In the genomic region with DNA sequence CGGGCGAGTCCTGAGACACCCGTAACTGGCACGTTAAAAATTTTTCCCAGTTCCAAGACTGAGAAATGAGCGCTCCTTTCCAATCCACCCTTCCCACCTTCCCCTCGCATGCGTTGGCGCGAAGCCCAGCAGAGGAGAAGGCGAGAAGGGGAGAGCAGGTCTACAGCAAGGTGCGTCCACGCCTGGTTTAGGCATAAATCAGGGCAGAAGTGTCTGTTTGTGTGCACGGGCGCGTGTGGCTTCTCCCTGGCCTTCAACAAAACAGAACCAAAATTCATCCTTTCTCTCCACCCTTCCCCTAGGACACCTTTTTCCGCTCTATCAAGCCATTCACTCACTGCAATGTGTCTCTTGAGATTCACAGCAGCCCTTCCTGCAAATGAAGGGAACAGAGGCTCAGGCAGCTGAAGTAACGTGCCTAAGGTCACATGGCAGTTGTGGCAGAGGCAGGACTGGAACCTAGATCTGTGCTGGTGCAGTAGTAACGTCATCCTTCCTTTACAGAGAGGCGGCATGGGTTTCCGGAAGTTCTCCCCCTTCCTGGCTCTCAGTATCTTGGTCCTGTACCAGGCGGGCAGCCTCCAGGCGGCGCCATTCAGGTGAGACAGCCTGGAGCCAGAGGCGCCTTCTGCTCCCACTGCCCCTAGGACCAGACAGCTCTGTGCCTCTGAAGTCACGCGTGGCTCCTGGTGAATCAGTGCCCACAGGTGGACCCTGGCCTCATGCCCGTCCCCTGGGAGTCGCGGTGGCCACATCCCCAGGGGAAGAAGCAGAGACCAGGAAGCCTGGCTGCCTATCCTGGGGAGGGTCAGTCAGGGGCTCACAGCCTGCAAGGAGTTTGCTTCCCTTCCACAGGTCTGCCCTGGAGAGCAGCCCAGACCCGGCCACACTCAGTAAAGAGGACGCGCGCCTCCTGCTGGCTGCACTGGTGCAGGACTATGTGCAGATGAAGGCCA, we compare ENCODE assay signal across 8 cellular contexts. TPM values are rescaled to one million over a fixed set of nuclear protein-coding genes. Genes with fewer than 3 reads are reported as not detected.
DNase-seq lines count a peak whose midpoint lies in the region; ATAC-seq and TF ChIP-seq lines count a peak whose summit lies in the region.

No MANE protein-coding gene starts in this region.

- no peaks in the 10 kb centered on the region for H4K20me1 ChIP-seq in GM23338 (replicated peaks; ENCODE audit: insufficient read depth)

- DNase-seq in Daoy (ENCODE audit: low read depth) (peak; percentile 78), GM23338 (ENCODE audit: low spot score) (peak; percentile 93), LHCN-M2 (ENCODE audit: low read depth) (peak; percentile 62), RWPE1 (ENCODE audit: low spot score) (peak; percentile 20), nucleus accumbens (lab: John Stamatoyannopoulos, UW) (peak in 47 of 56 donors; percentile 6 to 83 (median 35)), superior temporal gyrus (ENCODE audit: extremely low spot score) (peak; percentile 76)
- peak; percentile 74 for DNase-seq in activated T-helper 9 cell treated with anti-CD3 and anti-CD28 coated beads, Interleukin-2, amount 50 U/mL, for 16 hours (ENCODE audit: low read depth)

- ATAC-seq in GM23338 (peak; percentile 89), gastroesophageal sphincter (peak; percentile 67)

- H3K36me3 Mint-ChIP-seq in GM23338 (ENCODE audit: low read depth), result peaks cover 17% of the 10 kb centered on the region

- H3K4me2 ChIP-seq in GM23338, result peak overlapping the region; percentile 92

- TF ChIP-seq CTCF in GM23338 (conservative IDR thresholded peaks at IDR 0.05; ENCODE audit: low read depth in 2 of 2) (peak; percentile 72 to 92), RWPE1 (conservative IDR thresholded peaks at IDR 0.05; ENCODE audit: low read depth) (peak; percentile 28; the same call in 1 of the 2 replicates), gastroesophageal sphincter (IDR thresholded peaks at IDR 0.05) (peak in 3 of 4 experiments; percentile 54 to 79 (median 59))

- no peaks in the 10 kb centered on the region for H3K36me3 ChIP-seq in GM23338 (ENCODE audit: insufficient read depth)
- no peaks in the 10 kb centered on the region for H3K36me3 ChIP-seq in gastroesophageal sphincter

- CTCF ChIA-PET in RWPE1 (lab: Yijun Ruan, JAX), result interaction anchor here (0.6 to 2.3 kb wide), 11 partner anchors 16 to 559 kb away, joined by 3 to 9 read pairs (median 3); no protein-coding TSS in a partner anchor

- H2AFZ ChIP-seq in GM23338, result peak overlapping the region; percentile 95

- H3K9me2 ChIP-seq in GM23338 (ENCODE audit: insufficient read depth), result no peaks in the 10 kb centered on the region; the same call in 1 of the 2 replicates

- peaks cover 23% of the 10 kb centered on the region for H3K9me3 Mint-ChIP-seq in GM23338

- H3K27me3 Mint-ChIP-seq in GM23338 (ENCODE audit: insufficient read depth, low read depth, poor library complexity), result peaks cover 30% of the 10 kb centered on the region

- peaks cover 0 to 9% (median 0%) of the 10 kb centered on the region in 3 donors for H3K9me3 ChIP-seq in gastroesophageal sphincter

- H3K27ac Mint-ChIP-seq in GM23338, result no peak overlapping the region

- H3K79me2 ChIP-seq in GM23338 (replicated peaks; ENCODE audit: insufficient read depth), result no peaks in the 10 kb centered on the region

- WGBS in gastroesophageal sphincter (ENCODE audit: low coverage in 1 of 2), 2 donors, result 2 to 23% methylated on average over 9 to 10 of the region's 33 CpGs

- H3K4me3 Mint-ChIP-seq in GM23338, result peak overlapping the region; percentile 84

- no peaks in the 10 kb centered on the region for H3F3A ChIP-seq in GM23338 (replicated peaks; ENCODE audit: low read depth)

- POLR2A ChIA-PET in RWPE1 (lab: Yijun Ruan, JAX; ENCODE audit: low non-redundant PET), result no interaction called here

- H3K27me3 ChIP-seq in GM23338 (ENCODE audit: insufficient read depth), result peaks cover 34% of the 10 kb centered on the region
- H3K27me3 ChIP-seq in gastroesophageal sphincter, result peaks cover 59% of the 10 kb centered on the region

- peaks cover 11% of the 10 kb centered on the region for H3K4me1 Mint-ChIP-seq in GM23338

- H3K27ac ChIP-seq in GM23338 (ENCODE audit: low read depth) (no peak overlapping the region), RWPE1 (no peak overlapping the region), gastroesophageal sphincter (no peak overlapping the region)

- H3K4me3 ChIP-seq in GM23338, result peak overlapping the region; percentile 82
- H3K4me3 ChIP-seq in gastroesophageal sphincter, result peak overlapping the region in 1 of 2 donors; percentile 43

- TF ChIP-seq POLR2A in gastroesophageal sphincter (IDR thresholded peaks at IDR 0.05), result no peak

- TF ChIP-seq EP300 in gastroesophageal sphincter (IDR thresholded peaks at IDR 0.05), result no peak

- H3K4me1 ChIP-seq in GM23338 (ENCODE audit: insufficient read depth), result peaks cover 9% of the 10 kb centered on the region; the same call in 1 of the 2 replicates
- H3K4me1 ChIP-seq in gastroesophageal sphincter, result peaks cover 0 to 23% (median 20%) of the 10 kb centered on the region in 3 donors

TF ChIP-seq in GM23338, 12 proteins besides CTCF, POLR2A, EP300 and RAD21 (continues in another document):
- TF ChIP-seq NANOG (IDR thresholded peaks at IDR 0.05; ENCODE audit: borderline replicate concordance) (no peak), EZH2phosphoT487 (IDR thresholded peaks at IDR 0.05; ENCODE audit: unreplicated experiment) (no peak), ZNF331 (CRISPR knock-in tag; IDR thresholded peaks at IDR 0.05; ENCODE audit: low read depth) (no peak), ZNF114 (CRISPR knock-in tag; IDR thresholded peaks at IDR 0.05) (peak; percentile 19; the same call in 1 of the 2 replicates)
- TF ChIP-seq, protein P1, sequence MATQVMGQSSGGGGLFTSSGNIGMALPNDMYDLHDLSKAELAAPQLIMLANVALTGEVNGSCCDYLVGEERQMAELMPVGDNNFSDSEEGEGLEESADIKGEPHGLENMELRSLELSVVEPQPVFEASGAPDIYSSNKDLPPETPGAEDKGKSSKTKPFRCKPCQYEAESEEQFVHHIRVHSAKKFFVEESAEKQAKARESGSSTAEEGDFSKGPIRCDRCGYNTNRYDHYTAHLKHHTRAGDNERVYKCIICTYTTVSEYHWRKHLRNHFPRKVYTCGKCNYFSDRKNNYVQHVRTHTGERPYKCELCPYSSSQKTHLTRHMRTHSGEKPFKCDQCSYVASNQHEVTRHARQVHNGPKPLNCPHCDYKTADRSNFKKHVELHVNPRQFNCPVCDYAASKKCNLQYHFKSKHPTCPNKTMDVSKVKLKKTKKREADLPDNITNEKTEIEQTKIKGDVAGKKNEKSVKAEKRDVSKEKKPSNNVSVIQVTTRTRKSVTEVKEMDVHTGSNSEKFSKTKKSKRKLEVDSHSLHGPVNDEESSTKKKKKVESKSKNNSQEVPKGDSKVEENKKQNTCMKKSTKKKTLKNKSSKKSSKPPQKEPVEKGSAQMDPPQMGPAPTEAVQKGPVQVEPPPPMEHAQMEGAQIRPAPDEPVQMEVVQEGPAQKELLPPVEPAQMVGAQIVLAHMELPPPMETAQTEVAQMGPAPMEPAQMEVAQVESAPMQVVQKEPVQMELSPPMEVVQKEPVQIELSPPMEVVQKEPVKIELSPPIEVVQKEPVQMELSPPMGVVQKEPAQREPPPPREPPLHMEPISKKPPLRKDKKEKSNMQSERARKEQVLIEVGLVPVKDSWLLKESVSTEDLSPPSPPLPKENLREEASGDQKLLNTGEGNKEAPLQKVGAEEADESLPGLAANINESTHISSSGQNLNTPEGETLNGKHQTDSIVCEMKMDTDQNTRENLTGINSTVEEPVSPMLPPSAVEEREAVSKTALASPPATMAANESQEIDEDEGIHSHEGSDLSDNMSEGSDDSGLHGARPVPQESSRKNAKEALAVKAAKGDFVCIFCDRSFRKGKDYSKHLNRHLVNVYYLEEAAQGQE (IDR thresholded peaks at IDR 0.05; ENCODE audit: unreplicated experiment), result no peak

RNA-seq across cellular contexts. Expression of gene CALCB, which starts 1.1 kb away (rescaled TPM):
- not detected in 2 replicates for total RNA-seq in Daoy (2014; rRNA removed; shearing (Covaris generic))
- 7.4 and 7.9 TPM in 2 replicates for total RNA-seq in GM23338 (2014; rRNA removed; shearing (Covaris generic))
- polyA plus RNA-seq in GM23338 (2016; fragmentation: Nextera tagmentation; extraction: Ambion mirVana), result 9.2 and 9.5 TPM in 2 replicates
- total RNA-seq in LHCN-M2 (2014; rRNA removed), result not detected in 2 replicates
- not detected for polyA plus RNA-seq in LHCN-M2 (2012)
- not detected for total RNA-seq in gastroesophageal sphincter

RNA-seq across cellular contexts. Expression of gene INSC, which starts 40.2 kb away (rescaled TPM):
- total RNA-seq in Daoy (2014; rRNA removed; shearing (Covaris generic)), result not detected in 2 replicates
- 0.19 and 1.5 TPM in 2 replicates for total RNA-seq in GM23338 (2014; rRNA removed; shearing (Covaris generic))
- polyA plus RNA-seq in GM23338 (2016; fragmentation: Nextera tagmentation; extraction: Ambion mirVana), result 0.97 and 1.1 TPM in 2 replicates
- total RNA-seq in LHCN-M2 (2014; rRNA removed) (6.3 and 10.6 TPM in 2 replicates), gastroesophageal sphincter (10 to 100 TPM in 1 of 4 donors, 1 to 10 TPM in 3; 1.3 to 11.4 (median 2.6) TPM)
- polyA plus RNA-seq in LHCN-M2 (2012), result 0.46 TPM

Comparison
In these comparisons a context has a peak if more than half of its experiments do, and no peak if none do; other contexts are left out.
1. DNase-seq: peak in every context shown above with its lines; median percentile 93 in GM23338; 78 in Daoy; 76 in superior temporal gyrus; 74 in activated T-helper 9 cell treated with anti-CD3 and anti-CD28 coated beads, Interleukin-2, amount 50 U/mL, for 16 hours; 62 in LHCN-M2; 35 in nucleus accumbens; 20 in RWPE1.
2. CTCF ChIP-seq: peak in every context shown above with its lines; median percentile 82 in GM23338; 59 in gastroesophageal sphincter; 28 in RWPE1.